Comparison of ENCODE assay signal across 3 cellular contexts in genomic region chr2:172131713-172132555, GRCh38.
A peak's percentile ranks its signal among the peaks of the same experiment; 100 is the strongest.
TF ChIP-seq lines count a peak whose summit lies in the region.

No MANE protein-coding gene starts in this region.

TF ChIP-seq in GM23338, 12 proteins besides CTCF, POLR2A, EP300 and RAD21 (continues in another document):
- TF ChIP-seq REST (IDR thresholded peaks at IDR 0.05; ENCODE audit: unreplicated experiment) (no peak), ETS1 (IDR thresholded peaks at IDR 0.05) (no peak), STAT1 (IDR thresholded peaks at IDR 0.05; ENCODE audit: unreplicated experiment) (no peak)

TF ChIP-seq in IMR-90, 13 proteins besides CTCF, POLR2A, EP300 and RAD21:
- TF ChIP-seq RFX5 (IDR thresholded peaks at IDR 0.05; ENCODE audit: low read depth, low read length) (no peak), SMC3 (IDR thresholded peaks at IDR 0.05; ENCODE audit: low read depth, low read length) (no peak), CHD1 (IDR thresholded peaks at IDR 0.05; ENCODE audit: low read depth, low read length) (no peak), USF2 (IDR thresholded peaks at IDR 0.05; ENCODE audit: low read depth, low read length) (no peak), FOS (IDR thresholded peaks at IDR 0.05; ENCODE audit: low read depth, low read length) (no peak), BHLHE40 (IDR thresholded peaks at IDR 0.05; ENCODE audit: low read depth, low read length) (no peak), CEBPB (IDR thresholded peaks at IDR 0.05; ENCODE audit: low read depth, low read length) (no peak), ELK1 (IDR thresholded peaks at IDR 0.05; ENCODE audit: borderline replicate concordance, low read depth, low read length) (no peak), RCOR1 (IDR thresholded peaks at IDR 0.05; ENCODE audit: insufficient replicate concordance, low read length) (no peak), NFE2L2 (IDR thresholded peaks at IDR 0.05; ENCODE audit: low read depth, low read length) (no peak), MAZ (IDR thresholded peaks at IDR 0.05; ENCODE audit: borderline replicate concordance, low read depth, low read length) (no peak), MXI1 (IDR thresholded peaks at IDR 0.05; ENCODE audit: borderline replicate concordance, low read depth, low read length) (no peak), MAFK (IDR thresholded peaks at IDR 0.05; ENCODE audit: low read depth, low read length) (no peak)
TF ChIP-seq in IMR-90: peak in this region for 0.

TF ChIP-seq in H1, 55 proteins besides CTCF, POLR2A, EP300 and RAD21:
- TF ChIP-seq ASH2L (IDR thresholded peaks at IDR 0.05; ENCODE audit: low read length) (peak; percentile 13), PHF8 (conservative IDR thresholded peaks at IDR 0.05; ENCODE audit: low read depth, low read length) (no peak), CHD7 (IDR thresholded peaks at IDR 0.05; ENCODE audit: insufficient replicate concordance, low read length) (peak; percentile 82), KDM1A (IDR thresholded peaks at IDR 0.05; ENCODE audit: borderline replicate concordance, low read length) (peak; percentile 84), SP4 (IDR thresholded peaks at IDR 0.05; ENCODE audit: low read length) (0 out of 2 replicates have a peak, but pooled peaks have one; percentile 44), HDAC2 (IDR thresholded peaks at IDR 0.05; ENCODE audit: borderline replicate concordance in 1 of 2, low read depth in 2 of 2, low read length in 2 of 2) (peak; percentile 12 to 91; a peak in 1 of 4 replicates), SUZ12 (IDR thresholded peaks at IDR 0.05; ENCODE audit: low read length) (no peak), NANOG (IDR thresholded peaks at IDR 0.05; ENCODE audit: insufficient read depth, low read depth, low read length, poor library complexity, severe bottlenecking) (peak; percentile 44), CTBP2 (IDR thresholded peaks at IDR 0.05; ENCODE audit: borderline replicate concordance, insufficient read depth, insufficient read length, low read length) (no peak), POU5F1 (IDR thresholded peaks at IDR 0.05; ENCODE audit: low read depth, low read length) (0 out of 2 replicates have a peak, but pooled peaks have one; percentile 27), SP1 (IDR thresholded peaks at IDR 0.05; ENCODE audit: low read depth, low read length) (peak; percentile 56; the same call in 1 of the 2 replicates)
